In genomic region chr4:139768913-139769312, GRCh38 we compare ENCODE assay signal across 10 cellular contexts.
DNase-seq lines count a peak whose midpoint lies in the region; ATAC-seq and TF ChIP-seq lines count a peak whose summit lies in the region.
"Had no signal": no experiment of that assay in that cellular context is flagged by ENCODE, and none has a peak within 500 bp of the region (broad histone marks: within the 10 kb centered on the region; RNA-seq: fewer than 3 reads in every experiment).

No MANE protein-coding gene starts in this region.

- H3K4me3 ChIP-seq in epithelial cell of esophagus (ENCODE audit: low read length) (no peak overlapping the region), retinal pigment epithelial cell (ENCODE audit: low read length) (no peak overlapping the region)

- DNase-seq in NCI-H82 (lab: John Stamatoyannopoulos, UW), result peak; percentile 47
- DNase-seq in NCI-H82 treated with DMSO at 0.1 percent for 48 hours (lab: John Stamatoyannopoulos, UW; ENCODE audit: unreplicated experiment), result no peak
- DNase-seq in NCI-H146 (lab: John Stamatoyannopoulos, UW), result peak; percentile 73
- DNase-seq in epithelial cell of esophagus (ENCODE audit: low read depth), result peak; percentile 16
- no peak for DNase-seq in retinal pigment epithelial cell (ENCODE audit: low read depth)
- no peak for DNase-seq in pons (ENCODE audit: low spot score)
- no peak for DNase-seq in natural killer cell
- DNase-seq: mesenchymal stem cell had no signal

- peaks cover 0 to 2% of the 10 kb centered on the region in 2 donors for H3K27me3 Mint-ChIP-seq in natural killer cell (ENCODE audit: low read depth in 2 of 2)
- H3K27me3 Mint-ChIP-seq: brain had no signal

- no peaks in the 10 kb centered on the region for H3K4me1 Mint-ChIP-seq in natural killer cell

- H3K9me3 Mint-ChIP-seq in natural killer cell, result no peaks in the 10 kb centered on the region
- H3K9me3 Mint-ChIP-seq: brain had no signal

- TF ChIP-seq CTCF in epithelial cell of esophagus (IDR thresholded peaks at IDR 0.05; ENCODE audit: insufficient read depth, low read depth, low read length, missing control alignments), result peak; percentile 25
- peak; percentile 20 for TF ChIP-seq CTCF in retinal pigment epithelial cell (conservative IDR thresholded peaks at IDR 0.05; ENCODE audit: low read depth, low read length)
- no peak for TF ChIP-seq CTCF in natural killer cell (IDR thresholded peaks at IDR 0.05)

- no peak overlapping the region for H3K4me3 Mint-ChIP-seq in natural killer cell
- H3K4me3 Mint-ChIP-seq: brain had no signal

- no peak overlapping the region for H3K27ac Mint-ChIP-seq in natural killer cell
- H3K27ac Mint-ChIP-seq: brain had no signal

- no peaks in the 10 kb centered on the region for H3K36me3 Mint-ChIP-seq in natural killer cell
- H3K36me3 Mint-ChIP-seq: brain had no signal

- intact Hi-C loops in natural killer cell (cut with micrococcal nuclease), result no loop called here

- ATAC-seq in HG02973 (IDR thresholded peaks at IDR 0.05; ENCODE audit: unreplicated experiment) (no peak), natural killer cell (no peak)

Comparison
In these comparisons a context has a peak if more than half of its experiments do, and no peak if none do; other contexts are left out.
1. DNase-seq: peak in NCI-H82 (single experiment), NCI-H146 (single experiment) and epithelial cell of esophagus (single experiment); none in NCI-H82 treated with DMSO at 0.1 percent for 48 hours (single experiment), retinal pigment epithelial cell (single experiment), pons (single experiment) and natural killer cell (single experiment).